23 cellular contexts compared by ENCODE assay signal in the genomic region with DNA sequence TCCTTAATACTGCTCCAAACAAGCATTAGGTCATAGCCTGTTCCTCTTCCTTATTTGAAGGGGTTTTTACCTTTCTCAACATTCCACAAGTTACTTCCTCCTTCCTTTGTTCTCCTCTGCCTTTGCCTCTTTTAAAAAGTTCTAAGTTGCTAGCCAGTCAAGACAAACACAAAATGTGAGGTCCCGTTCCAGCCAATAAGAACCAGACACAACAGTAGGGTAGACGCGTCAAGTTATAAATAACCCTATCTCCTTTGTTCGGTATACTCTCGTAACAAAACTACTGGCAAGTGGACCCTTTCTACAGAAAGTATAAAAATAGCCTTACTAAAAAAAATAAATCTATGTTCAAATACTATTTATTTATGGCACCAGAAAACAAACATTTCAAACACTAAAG. TPM values are rescaled to one million over a fixed set of nuclear protein-coding genes. Genes with fewer than 3 reads are reported as not detected.
"Had no signal": no experiment of that assay in that cellular context is flagged by ENCODE, and none has a peak within 500 bp of the region (broad histone marks: within the 10 kb centered on the region; RNA-seq: fewer than 3 reads in every experiment).

No MANE protein-coding gene starts in this region.

- H3K36me3 Mint-ChIP-seq: activated naive CD4-positive, alpha-beta T cell treated with anti-CD3 and anti-CD28 coated beads, Interleukin-2, amount 50 U/mL, for 24 hours; natural killer cell; stimulated activated naive B cell treated with anti-CD40 and anti-IgM and Interleukin-4, amounts not matched to agents 10 μg/mL and 1 μg/mL and 100 μg/mL, for 72 hours; WTC11 had no signal

- H3K27ac ChIP-seq: foreskin keratinocyte, sigmoid colon, testis, upper lobe of left lung had no signal

- H3K27me3 ChIP-seq: body of pancreas, foreskin keratinocyte, sigmoid colon, testis, upper lobe of left lung had no signal

- H3K9me3 Mint-ChIP-seq: activated naive CD4-positive, alpha-beta T cell treated with anti-CD3 and anti-CD28 coated beads, Interleukin-2, amount 50 U/mL, for 24 hours; natural killer cell; WTC11 had no signal

- H3K36me3 ChIP-seq: pancreas, sigmoid colon, upper lobe of left lung had no signal

- H3K4me1 Mint-ChIP-seq: activated naive CD4-positive, alpha-beta T cell treated with anti-CD3 and anti-CD28 coated beads, Interleukin-2, amount 50 U/mL, for 24 hours; natural killer cell; stimulated activated naive B cell treated with anti-CD40 and anti-IgM and Interleukin-4, amounts not matched to agents 10 μg/mL and 1 μg/mL and 100 μg/mL, for 72 hours had no signal

- H3K4me3 ChIP-seq: body of pancreas, pancreas, sigmoid colon, testis, upper lobe of left lung had no signal

- DNase-seq: activated gamma-delta T cell treated with Interleukin-2 at 50 U/mL for 16 hours; activated T-cell treated with anti-CD3 and anti-CD28 coated beads, Interleukin-2, amount 50 U/mL, for 1 hour; anterior cingulate cortex; body of pancreas; caudate nucleus; dermis blood vessel endothelial cell; effector CD8-positive, alpha-beta T cell; foreskin keratinocyte; left colon; mammary epithelial cell; midbrain; natural killer cell; pancreas; sigmoid colon; stimulated activated CD4-positive, alpha-beta T cell treated with anti-CD3 and anti-CD28 coated beads, Interleukin-2, amount 100 ng/mL, for 48 hours; stimulated activated CD8-positive, alpha-beta memory T cell treated with anti-CD3 and anti-CD28 coated beads, Interleukin-4, amount 100 ng/mL, for 48 hours; stimulated activated naive B cell treated with anti-CD40 and anti-IgM and Interleukin-4, amounts not matched to agents 10 μg/mL and 1 μg/mL and 100 μg/mL, for 72 hours; T-helper 9 cell; testis; upper lobe of left lung had no signal

- H3K4me1 ChIP-seq: foreskin keratinocyte, sigmoid colon, testis had no signal

- H3K9me3 ChIP-seq: body of pancreas, pancreas, sigmoid colon, testis, upper lobe of left lung had no signal

- H3K4me3 Mint-ChIP-seq: activated naive CD4-positive, alpha-beta T cell treated with anti-CD3 and anti-CD28 coated beads, Interleukin-2, amount 50 U/mL, for 24 hours; natural killer cell; stimulated activated naive B cell treated with anti-CD40 and anti-IgM and Interleukin-4, amounts not matched to agents 10 μg/mL and 1 μg/mL and 100 μg/mL, for 72 hours; WTC11 had no signal

- H3K27ac Mint-ChIP-seq: activated naive CD4-positive, alpha-beta T cell treated with anti-CD3 and anti-CD28 coated beads, Interleukin-2, amount 50 U/mL, for 24 hours; natural killer cell; stimulated activated naive B cell treated with anti-CD40 and anti-IgM and Interleukin-4, amounts not matched to agents 10 μg/mL and 1 μg/mL and 100 μg/mL, for 72 hours; WTC11 had no signal

RNA-seq across cellular contexts. Expression of a gene that starts 6.3 kb away (rescaled TPM):
- total RNA-seq: dermis blood vessel endothelial cell; natural killer cell; T-helper 1 cell treated with Interleukin-12 subunit alpha and Interleukin-12 subunit beta and Interleukin-4 antibody, amounts not matched to agents 30 ng/mL and 1 ng/mL, for 36 hours; WTC11 had no signal

RNA-seq across cellular contexts. Expression of a gene that starts 57.5 kb away (rescaled TPM):
- total RNA-seq: T-helper 1 cell treated with Interleukin-12 subunit alpha and Interleukin-12 subunit beta and Interleukin-4 antibody, amounts not matched to agents 30 ng/mL and 1 ng/mL, for 36 hours had no signal
